ENCODE assay signal across 23 cellular contexts in the genomic region with DNA sequence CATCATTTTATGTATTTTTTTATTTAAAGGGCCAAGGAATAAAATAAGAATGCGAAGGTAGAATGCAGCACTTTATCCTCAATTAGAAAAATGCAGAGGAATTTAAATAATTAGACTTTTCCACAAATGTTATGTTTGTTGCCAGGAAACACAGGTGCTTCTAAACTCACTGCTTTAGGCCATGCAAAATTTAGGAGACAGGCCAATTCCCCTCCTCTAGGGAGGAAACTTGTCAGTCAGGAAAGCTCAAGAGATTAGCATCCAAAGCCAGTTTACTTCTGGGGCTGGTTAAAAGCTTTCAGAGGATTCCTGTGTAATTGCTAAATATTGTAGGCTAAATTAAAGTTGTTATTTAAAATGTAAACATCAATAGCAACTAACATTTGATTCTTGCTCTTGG.
"Had no signal": no experiment of that assay in that cellular context is flagged by ENCODE, and none has a peak within 500 bp of the region (broad histone marks: within the 10 kb centered on the region; RNA-seq: fewer than 3 reads in every experiment).

No MANE protein-coding gene starts in this region.

- ATAC-seq: activated naive CD4-positive, alpha-beta T cell treated with anti-CD3 and anti-CD28 coated beads, Interleukin-2, amount 50 U/mL, for 72 hours; activated naive CD8-positive, alpha-beta T cell treated with anti-CD3 and anti-CD28 coated beads, Interleukin-2, amount 50 U/mL, for 24 hours; activated T-cell treated with anti-CD3 and anti-CD28 coated beads, Interleukin-2, amount 50 U/mL, for 4 hours had no signal

- H3K27ac ChIP-seq: PC-9, VCaP had no signal

- H3K9me3 ChIP-seq: SK-N-SH had no signal

- H3K9ac ChIP-seq: SK-N-SH had no signal

- H3K4me2 ChIP-seq: PC-9, SK-N-SH had no signal

- H3K4me3 ChIP-seq: PC-9 had no signal

- DNase-seq: activated CD4-positive, alpha-beta memory T cell treated with anti-CD3 and anti-CD28 coated beads for 36 hours; activated CD4-positive, alpha-beta T cell treated with anti-CD3 and anti-CD28 coated beads, Interleukin-2, amount 10 ng/mL, durations not matched to agents 7 days and 5 days; activated CD4-positive, CD25-positive, alpha-beta regulatory T cell; activated CD8-positive, alpha-beta memory T cell treated with anti-CD3 and anti-CD28 coated beads for 24 hours; activated effector memory CD4-positive, alpha-beta T cell treated with anti-CD3 and anti-CD28 coated beads, Interleukin-2, amount 50 U/mL, for 16 hours; activated naive CD4-positive, alpha-beta T cell treated with Interleukin-2 at 50 U/mL for 16 hours; activated naive CD8-positive, alpha-beta T cell treated with anti-CD3 and anti-CD28 coated beads, Interleukin-2, amount 50 U/mL, for 24 hours; activated T-cell treated with anti-CD3 and anti-CD28 coated beads, Interleukin-2, amount 50 U/mL, for 4 hours; amniotic stem cell; cortex of kidney; MM.1S; NCI-H1105 treated with DMSO at 0.1 percent for 48 hours; NCI-H1436 treated with DMSO at 0.1 percent for 48 hours; NCI-H187; NCI-H2081; NCI-H446; NCI-H524; NCI-H748 treated with DMSO at 0.1 percent for 48 hours; PC-9; SK-N-SH; T-helper 1 cell had no signal
